ENCODE assay signal across 1 cellular context in genomic region chr7:151399906-151400305, GRCh38.
TF ChIP-seq lines count a peak whose summit lies in the region.

No MANE protein-coding gene starts in this region.

TF ChIP-seq in K562, 482 proteins besides CTCF, POLR2A, EP300 and RAD21:
- TF ChIP-seq TFAP4 (CRISPR knock-in tag; IDR thresholded peaks at IDR 0.05; ENCODE audit: borderline replicate concordance) (0 out of 2 replicates have a peak, but pooled peaks have one; percentile 12), BHLHE40 (IDR thresholded peaks at IDR 0.05; ENCODE audit: low read length) (0 out of 2 replicates have a peak, but pooled peaks have one; percentile 10), ATF4 (CRISPR knock-in tag; IDR thresholded peaks at IDR 0.05) (no peak)
